1 cellular context compared by ENCODE assay signal in the genomic region with DNA sequence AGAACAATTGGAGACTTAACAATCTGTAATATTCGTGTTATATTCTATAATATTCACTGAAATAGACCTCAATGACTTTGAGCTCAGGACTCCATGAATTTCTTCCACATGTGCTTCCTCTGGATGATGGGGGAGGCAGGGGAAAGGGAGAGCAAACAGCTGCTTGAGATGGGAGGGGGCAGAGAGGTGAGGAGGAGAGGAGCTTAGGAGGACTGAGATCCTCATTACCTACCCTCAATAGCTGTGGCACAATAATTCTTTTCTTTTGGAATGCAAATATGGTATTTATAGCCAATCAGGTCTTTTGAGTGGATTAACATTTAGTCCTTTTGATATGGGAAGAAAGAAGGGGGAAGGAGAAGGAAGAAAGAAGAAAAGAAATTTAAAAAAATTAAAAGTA.
TF ChIP-seq lines count a peak whose summit lies in the region.

No MANE protein-coding gene starts in this region.

TF ChIP-seq in A549, 52 proteins besides CTCF, POLR2A, EP300 and RAD21 (continued from another document):
- no peak for TF ChIP-seq MAFK (IDR thresholded peaks at IDR 0.05; ENCODE audit: partially characterized antibody)
- no peak for TF ChIP-seq CHD4 (IDR thresholded peaks at IDR 0.05; ENCODE audit: borderline replicate concordance)
- TF ChIP-seq, protein P1, sequence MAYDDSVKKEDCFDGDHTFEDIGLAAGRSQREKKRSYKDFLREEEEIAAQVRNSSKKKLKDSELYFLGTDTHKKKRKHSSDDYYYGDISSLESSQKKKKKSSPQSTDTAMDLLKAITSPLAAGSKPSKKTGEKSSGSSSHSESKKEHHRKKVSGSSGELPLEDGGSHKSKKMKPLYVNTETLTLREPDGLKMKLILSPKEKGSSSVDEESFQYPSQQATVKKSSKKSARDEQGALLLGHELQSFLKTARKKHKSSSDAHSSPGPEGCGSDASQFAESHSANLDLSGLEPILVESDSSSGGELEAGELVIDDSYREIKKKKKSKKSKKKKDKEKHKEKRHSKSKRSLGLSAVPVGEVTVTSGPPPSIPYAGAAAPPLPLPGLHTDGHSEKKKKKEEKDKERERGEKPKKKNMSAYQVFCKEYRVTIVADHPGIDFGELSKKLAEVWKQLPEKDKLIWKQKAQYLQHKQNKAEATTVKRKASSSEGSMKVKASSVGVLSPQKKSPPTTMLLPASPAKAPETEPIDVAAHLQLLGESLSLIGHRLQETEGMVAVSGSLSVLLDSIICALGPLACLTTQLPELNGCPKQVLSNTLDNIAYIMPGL (CRISPR knock-in tag; IDR thresholded peaks at IDR 0.05; ENCODE audit: borderline replicate concordance): no peak
- no peak for TF ChIP-seq NFE2L2 (conservative IDR thresholded peaks at IDR 0.05; ENCODE audit: low read length)
